Comparison of ENCODE assay signal across 17 cellular contexts in the genomic region with DNA sequence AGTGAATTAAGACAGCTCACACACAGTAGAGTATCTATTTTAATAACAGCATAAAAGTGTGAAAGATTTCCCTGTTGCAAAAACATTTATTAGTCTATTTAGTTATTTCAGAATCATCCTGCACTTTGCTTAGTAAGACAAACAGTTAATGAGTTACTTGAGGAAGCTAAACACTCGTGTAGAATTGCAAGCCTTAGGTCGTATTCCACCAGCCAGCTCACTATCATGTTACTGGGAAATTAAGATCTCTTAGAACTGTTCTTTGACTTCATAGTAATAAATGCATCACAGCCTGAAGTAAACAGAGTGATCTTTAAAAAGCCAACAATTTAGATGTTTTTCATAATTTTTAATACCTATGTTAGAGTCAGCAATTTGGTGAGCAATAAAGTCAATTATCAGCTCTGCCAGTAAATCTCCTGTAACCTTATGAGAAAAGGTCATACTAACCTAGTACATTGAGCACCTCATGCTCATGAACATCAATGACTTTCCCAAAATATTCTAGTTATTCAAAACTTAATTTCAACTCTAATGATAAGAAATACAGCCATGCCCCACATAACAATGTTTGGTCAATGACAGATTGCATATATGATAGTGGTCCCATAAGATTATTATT. TPM values are rescaled to one million over a fixed set of nuclear protein-coding genes. Genes with fewer than 3 reads are reported as not detected.
DNase-seq lines count a peak whose midpoint lies in the region; ATAC-seq and TF ChIP-seq lines count a peak whose summit lies in the region.
"Had no signal": no experiment of that assay in that cellular context is flagged by ENCODE, and none has a peak within 500 bp of the region (broad histone marks: within the 10 kb centered on the region; RNA-seq: fewer than 3 reads in every experiment).

No MANE protein-coding gene starts in this region.

- H3K36me3 ChIP-seq in PC-9 (ENCODE audit: low read depth) (no peaks in the 10 kb centered on the region), esophagus muscularis mucosa (no peaks in the 10 kb centered on the region)

- H3K4me3 ChIP-seq in PC-9 = no peak overlapping the region
- H3K4me3 ChIP-seq in esophagus muscularis mucosa = no peak overlapping the region
- H3K4me3 ChIP-seq in coronary artery = no peak overlapping the region
- H3K4me3 ChIP-seq: GM23338 had no signal

- TF ChIP-seq CTCF in PC-9 (conservative IDR thresholded peaks at IDR 0.05) (no peak), nephron progenitor cell (IDR thresholded peaks at IDR 0.05) (no peak), esophagus muscularis mucosa (IDR thresholded peaks at IDR 0.05) (no peak), coronary artery (IDR thresholded peaks at IDR 0.05) (no peak)

- H3K4me2 ChIP-seq in PC-9 = no peak overlapping the region
- H3K4me2 ChIP-seq: GM23338 had no signal

- H3K27ac ChIP-seq in PC-9 (no peak overlapping the region), esophagus muscularis mucosa (replicated peaks in 1 of 4) (no peak overlapping the region), coronary artery (no peak overlapping the region)
- H3K27ac ChIP-seq: C4-2B had no signal

- 23% methylated on average over 2 of the region's 2 CpGs for WGBS in esophagus muscularis mucosa

- 0 out of 2 replicates have a peak overlapping the region, but pooled peaks have one; percentile 49 for H2AFZ ChIP-seq in PC-9
- H2AFZ ChIP-seq: GM23338 had no signal

- in situ Hi-C loops in Caki2 (cut with HindIII; ENCODE audit: low pct_unique_long_range_greater_than_20kb, low sequenced_read_pairs) = no loop called here

- intact Hi-C loops in PC-9 (cut with micrococcal nuclease; ENCODE audit: unreplicated experiment) (no loop called here), esophagus muscularis mucosa (cut with DNase I) (no loop called here)

- H3K4me3 Mint-ChIP-seq in nephron progenitor cell = no peak overlapping the region
- H3K4me3 Mint-ChIP-seq: GM23338 had no signal

- H4K20me1 ChIP-seq in PC-9 (ENCODE audit: insufficient read depth) = no peaks in the 10 kb centered on the region

- no peaks in the 10 kb centered on the region for H3K9me2 ChIP-seq in PC-9 (ENCODE audit: insufficient read depth)

- H3K4me1 ChIP-seq in PC-9 (replicated peaks; ENCODE audit: insufficient read depth) (no peaks in the 10 kb centered on the region), esophagus muscularis mucosa (no peaks in the 10 kb centered on the region)

- no peaks in the 10 kb centered on the region for H3K27me3 Mint-ChIP-seq in nephron progenitor cell (ENCODE audit: low read depth, poor library complexity)

- H3K27me3 ChIP-seq in PC-9 (ENCODE audit: insufficient read depth, low read depth) = no peaks in the 10 kb centered on the region
- no peaks in the 10 kb centered on the region for H3K27me3 ChIP-seq in esophagus muscularis mucosa

- DNase-seq in Caki2 (ENCODE audit: low read depth) (peak; percentile 46), PC-9 (no peak), left kidney (ENCODE audit: low read depth, low spot score) (peak; percentile 46), nephron progenitor cell (no peak), esophagus muscularis mucosa (ENCODE audit: extremely low spot score) (no peak), coronary artery (ENCODE audit: low spot score) (no peak)
- DNase-seq: GDM1, HCEC 1CT, KBM-7, NCI-H1417, NCI-H187, NCI-H2171, NCI-H526 had no signal

- POLR2A ChIA-PET in PC-9 (lab: Charles Lee; ENCODE audit: unreplicated experiment) = interaction anchor here (0.7 kb wide), 1 partner anchor 100 kb away, joined by 7 read pairs; no protein-coding TSS in a partner anchor

- no peaks in the 10 kb centered on the region for H3K9me3 ChIP-seq in PC-9 (ENCODE audit: insufficient read depth, low read depth)
- no peaks in the 10 kb centered on the region for H3K9me3 ChIP-seq in esophagus muscularis mucosa

- peaks cover 21% of the 10 kb centered on the region for H3K4me1 Mint-ChIP-seq in nephron progenitor cell

- peak overlapping the region; percentile 36 for H3K27ac Mint-ChIP-seq in nephron progenitor cell
- H3K27ac Mint-ChIP-seq: GM23338 had no signal

- no peak for TF ChIP-seq EP300 in esophagus muscularis mucosa (IDR thresholded peaks at IDR 0.05)

- no peaks in the 10 kb centered on the region for H3F3A ChIP-seq in PC-9 (ENCODE audit: insufficient read depth, low read depth)

- H3K79me2 ChIP-seq in PC-9 (ENCODE audit: low read depth) = no peaks in the 10 kb centered on the region

- no peak for TF ChIP-seq POLR2A in esophagus muscularis mucosa (IDR thresholded peaks at IDR 0.05; ENCODE audit: low read depth)

- H3K9me3 Mint-ChIP-seq in nephron progenitor cell = peaks cover 4% of the 10 kb centered on the region
- H3K9me3 Mint-ChIP-seq: GM23338 had no signal

- BruUV-seq in PC-9 (replicated peaks; lab: Mats Ljungman, UMichigan) = no TSS peak

- CTCF ChIA-PET in PC-9 (lab: Charles Lee) = no interaction called here

- H3K36me3 Mint-ChIP-seq in nephron progenitor cell (ENCODE audit: low read depth) = no peaks in the 10 kb centered on the region

- no peak for ATAC-seq in GM19351 (IDR thresholded peaks at IDR 0.05; ENCODE audit: unreplicated experiment)
- ATAC-seq: GM23338, PC-3 had no signal

RNA-seq across cellular contexts. Expression of gene ETNK1, which starts 26.7 kb away (rescaled TPM):
- total RNA-seq in Caki2 (2014; rRNA removed; shearing (Covaris generic); ENCODE audit: low replicate concordance) = 7.3 and 7.7 TPM in 2 replicates
- total RNA-seq in PC-9 (2021) (64.0 and 87.9 TPM in 2 replicates), esophagus muscularis mucosa (10 to 100 TPM; 17.6 to 21.2 (median 19.4) TPM)

RNA-seq across cellular contexts. Expression of gene C2CD5, which starts 53.9 kb away (rescaled TPM):
- 11.7 and 14.6 TPM in 2 replicates for total RNA-seq in Caki2 (2014; rRNA removed; shearing (Covaris generic); ENCODE audit: low replicate concordance)
- total RNA-seq in PC-9 (2021) (27.5 and 28.6 TPM in 2 replicates), esophagus muscularis mucosa (10 to 100 TPM; 15.2 to 33.2 (median 22.7) TPM)

Comparison
In these comparisons a context has a peak if more than half of its experiments do, and no peak if none do; other contexts are left out.
1. DNase-seq: peak in Caki2 (single experiment) and left kidney (single experiment); none in PC-9 (0 of 2), nephron progenitor cell (single experiment), esophagus muscularis mucosa (single experiment) and coronary artery (single experiment).